14 cellular contexts compared by ENCODE assay signal in the genomic region with DNA sequence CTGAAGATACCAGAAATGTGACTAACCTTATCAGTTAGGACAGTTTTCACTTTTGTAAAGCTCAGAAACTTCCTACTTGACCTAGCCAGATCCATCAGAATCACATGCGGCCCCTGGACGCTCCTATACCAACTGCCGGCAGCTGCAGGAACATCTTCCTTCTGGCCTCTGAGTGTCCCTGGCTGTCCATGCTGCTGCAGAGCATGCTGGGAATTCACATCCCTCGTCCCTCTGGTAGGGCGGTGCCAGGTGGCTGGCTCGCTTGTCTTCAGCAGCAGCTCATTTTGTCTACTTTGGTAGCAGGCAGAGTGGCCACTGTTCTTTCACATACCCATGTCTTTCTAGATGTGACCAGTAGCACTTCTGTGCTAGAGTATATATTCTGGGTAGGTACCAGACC. TPM values are rescaled to one million over a fixed set of nuclear protein-coding genes. Genes with fewer than 3 reads are reported as not detected.
DNase-seq lines count a peak whose midpoint lies in the region; ATAC-seq, FAIRE-seq and TF ChIP-seq lines count a peak whose summit lies in the region.
"Had no signal": no experiment of that assay in that cellular context is flagged by ENCODE, and none has a peak within 500 bp of the region (broad histone marks: within the 10 kb centered on the region; RNA-seq: fewer than 3 reads in every experiment).

No MANE protein-coding gene starts in this region.

- no peak for ATAC-seq in activated naive CD8-positive, alpha-beta T cell treated with anti-CD3 and anti-CD28 coated beads, Interleukin-2, amount 50 U/mL, for 24 hours
- ATAC-seq in right cardiac atrium, result peak; percentile 20 to 25
- ATAC-seq in HG03108 (IDR thresholded peaks at IDR 0.05; ENCODE audit: unreplicated experiment), result no peak
- no peak for ATAC-seq in GM21528 (IDR thresholded peaks at IDR 0.05; ENCODE audit: low FRiP score, unreplicated experiment)

- no peak overlapping the region for H3K9ac ChIP-seq in endodermal cell (ENCODE audit: extremely low read depth, low read length, poor library complexity, severe bottlenecking)

- H3K9me3 ChIP-seq in endodermal cell (ENCODE audit: control insufficient read depth, low read length), result no peaks in the 10 kb centered on the region
- no peaks in the 10 kb centered on the region for H3K9me3 ChIP-seq in right cardiac atrium (ENCODE audit: control insufficient read depth, low read length)
- no peaks in the 10 kb centered on the region for H3K9me3 ChIP-seq in tibial nerve
- H3K9me3 ChIP-seq: Peyer's patch had no signal

- peaks cover 1% of the 10 kb centered on the region for H3K36me3 Mint-ChIP-seq in activated naive CD8-positive, alpha-beta T cell treated with anti-CD3 and anti-CD28 coated beads for 36 hours
- H3K36me3 Mint-ChIP-seq in activated naive CD8-positive, alpha-beta T cell treated with anti-CD3 and anti-CD28 coated beads, Interleukin-2, amount 50 U/mL, for 24 hours (ENCODE audit: low read depth), result no peaks in the 10 kb centered on the region
- no peaks in the 10 kb centered on the region for H3K36me3 Mint-ChIP-seq in endodermal cell (ENCODE audit: low read depth)

- no peaks in the 10 kb centered on the region for H3K36me3 ChIP-seq in endodermal cell (ENCODE audit: control insufficient read depth, insufficient read depth, low read length)
- no peaks in the 10 kb centered on the region for H3K36me3 ChIP-seq in tibial nerve
- H3K36me3 ChIP-seq: Peyer's patch had no signal

- no peak for DNase-seq in activated naive CD8-positive, alpha-beta T cell treated with anti-CD3 and anti-CD28 coated beads for 36 hours
- no peak for DNase-seq in activated naive CD8-positive, alpha-beta T cell treated with anti-CD3 and anti-CD28 coated beads, Interleukin-2, amount 50 U/mL, for 24 hours
- peak; percentile 37 for DNase-seq in endodermal cell
- DNase-seq in right cardiac atrium, result peak; percentile 31 to 72 (median 57)
- no peak for DNase-seq in tibial nerve (ENCODE audit: low spot score in 2 of 2)
- no peak for DNase-seq in GM12891 (ENCODE audit: insufficient read length, low spot score)
- DNase-seq: H7, Kasumi-1, NCI-H187 treated with DMSO at 0.1 percent for 48 hours, NCI-H446, Peyer's patch had no signal

- TF ChIP-seq EP300 in tibial nerve (IDR thresholded peaks at IDR 0.05), result no peak

- TF ChIP-seq CTCF in endodermal cell (conservative IDR thresholded peaks at IDR 0.05) (no peak), tibial nerve (IDR thresholded peaks at IDR 0.05) (no peak)

- no peaks in the 10 kb centered on the region for H3K9me3 Mint-ChIP-seq in activated naive CD8-positive, alpha-beta T cell treated with anti-CD3 and anti-CD28 coated beads for 36 hours
- H3K9me3 Mint-ChIP-seq in activated naive CD8-positive, alpha-beta T cell treated with anti-CD3 and anti-CD28 coated beads, Interleukin-2, amount 50 U/mL, for 24 hours, result no peaks in the 10 kb centered on the region
- H3K9me3 Mint-ChIP-seq in endodermal cell, result no peaks in the 10 kb centered on the region

- TF ChIP-seq POLR2A in tibial nerve (IDR thresholded peaks at IDR 0.05) (no peak), GM12891 (IDR thresholded peaks at IDR 0.05; ENCODE audit: low read depth, low read length) (no peak)

- FAIRE-seq in GM12891 (lab: Jason Lieb, UNC), result no peak
- FAIRE-seq: A204.1 had no signal

- H3K27ac Mint-ChIP-seq in activated naive CD8-positive, alpha-beta T cell treated with anti-CD3 and anti-CD28 coated beads for 36 hours, result peak overlapping the region; percentile 18
- no peak overlapping the region for H3K27ac Mint-ChIP-seq in activated naive CD8-positive, alpha-beta T cell treated with anti-CD3 and anti-CD28 coated beads, Interleukin-2, amount 50 U/mL, for 24 hours
- no peak overlapping the region for H3K27ac Mint-ChIP-seq in endodermal cell

- H3K4me3 ChIP-seq in endodermal cell (ENCODE audit: low read length), result no peak overlapping the region
- no peak overlapping the region for H3K4me3 ChIP-seq in right cardiac atrium (ENCODE audit: low read length)
- no peak overlapping the region for H3K4me3 ChIP-seq in tibial nerve
- H3K4me3 ChIP-seq: Peyer's patch had no signal

- 92 to 98% methylated on average over 6 of the region's 6 CpGs for WGBS in endodermal cell (ENCODE audit: insufficient coverage in 1 of 2, insufficient read length in 1 of 2), 2 experiments
- 77% methylated on average over 6 of the region's 6 CpGs for WGBS in right cardiac atrium
- 66 to 72% methylated on average over 6 of the region's 6 CpGs for WGBS in tibial nerve, 2 donors

- H3K4me1 Mint-ChIP-seq in activated naive CD8-positive, alpha-beta T cell treated with anti-CD3 and anti-CD28 coated beads for 36 hours, result peaks cover 5% of the 10 kb centered on the region
- no peaks in the 10 kb centered on the region for H3K4me1 Mint-ChIP-seq in activated naive CD8-positive, alpha-beta T cell treated with anti-CD3 and anti-CD28 coated beads, Interleukin-2, amount 50 U/mL, for 24 hours
- H3K4me1 Mint-ChIP-seq in endodermal cell, result peaks cover 42% of the 10 kb centered on the region

- H3K27me3 ChIP-seq in endodermal cell (ENCODE audit: control insufficient read depth, insufficient read depth, low read length, poor library complexity, severe bottlenecking) (no peaks in the 10 kb centered on the region), right cardiac atrium (ENCODE audit: control insufficient read depth, insufficient read depth) (no peaks in the 10 kb centered on the region), tibial nerve (no peaks in the 10 kb centered on the region)
- H3K27me3 ChIP-seq: Peyer's patch had no signal

- intact Hi-C loops in right cardiac atrium (cut with DNase I), result loop anchor here in 2 of 4 donors (5.0 kb wide), 1 partner anchor 34 kb away; no protein-coding TSS in a partner anchor

- H3K27me3 Mint-ChIP-seq in activated naive CD8-positive, alpha-beta T cell treated with anti-CD3 and anti-CD28 coated beads for 36 hours, result no peaks in the 10 kb centered on the region
- H3K27me3 Mint-ChIP-seq in activated naive CD8-positive, alpha-beta T cell treated with anti-CD3 and anti-CD28 coated beads, Interleukin-2, amount 50 U/mL, for 24 hours, result no peaks in the 10 kb centered on the region
- H3K27me3 Mint-ChIP-seq in endodermal cell (ENCODE audit: insufficient read depth), result peaks cover 18% of the 10 kb centered on the region

- H3K27ac ChIP-seq in endodermal cell (ENCODE audit: low read depth, low read length) (no peak overlapping the region), right cardiac atrium (ENCODE audit: low read length) (no peak overlapping the region), tibial nerve (peak overlapping the region in 3 of 4 donors; percentile 9 to 34 (median 9))

- no peak overlapping the region for H3K4me3 Mint-ChIP-seq in activated naive CD8-positive, alpha-beta T cell treated with anti-CD3 and anti-CD28 coated beads for 36 hours
- H3K4me3 Mint-ChIP-seq in activated naive CD8-positive, alpha-beta T cell treated with anti-CD3 and anti-CD28 coated beads, Interleukin-2, amount 50 U/mL, for 24 hours, result no peak overlapping the region
- H3K4me3 Mint-ChIP-seq in endodermal cell, result no peak overlapping the region

- H3K4me1 ChIP-seq in endodermal cell (ENCODE audit: control insufficient read depth, insufficient read depth, low read length), result peaks cover 3% of the 10 kb centered on the region
- H3K4me1 ChIP-seq in right cardiac atrium (ENCODE audit: control insufficient read depth, insufficient read depth, low read length), result no peaks in the 10 kb centered on the region
- peaks cover 0 to 47% (median 24%) of the 10 kb centered on the region in 4 donors for H3K4me1 ChIP-seq in tibial nerve

TF ChIP-seq in GM12891, 5 proteins besides CTCF, POLR2A, EP300 and RAD21:
- TF ChIP-seq POU2F2 (IDR thresholded peaks at IDR 0.05; ENCODE audit: low read depth, low read length), result no peak
- TF ChIP-seq TAF1 (IDR thresholded peaks at IDR 0.05; ENCODE audit: low read depth, low read length), result no peak
- TF ChIP-seq SPI1 (IDR thresholded peaks at IDR 0.05; ENCODE audit: low read depth, low read length), result no peak
- TF ChIP-seq POLR2AphosphoS5 (IDR thresholded peaks at IDR 0.05; ENCODE audit: low read depth, low read length), result no peak
- TF ChIP-seq PAX5 (IDR thresholded peaks at IDR 0.05; ENCODE audit: insufficient read depth, low read length, severe bottlenecking), result no peak
TF ChIP-seq in GM12891: peak in this region for 0.

RNA-seq across cellular contexts. Expression of a gene that starts 34.4 kb away (rescaled TPM):
- 1 to 10 TPM; 1.3 to 2.3 TPM for total RNA-seq in activated naive CD8-positive, alpha-beta T cell treated with anti-CD3 and anti-CD28 coated beads for 36 hours
- total RNA-seq in endodermal cell (1 to 10 TPM; 6.9 to 9.8 TPM), right cardiac atrium (1 to 10 TPM; 2.2 to 2.8 (median 2.5) TPM), tibial nerve (1 to 10 TPM; 4.8 to 5.9 (median 5.3) TPM)
- polyA plus RNA-seq in endodermal cell (2013, experiment 1 of 2), result 6.6 TPM
- 5.7 TPM for polyA plus RNA-seq in endodermal cell (2013, experiment 2 of 2)
- polyA plus RNA-seq in right cardiac atrium, result 1.6 TPM
- polyA plus RNA-seq in GM12891 (2012; ENCODE audit: low read depth, missing spikeins), result 1.7 TPM

Comparison
In these comparisons a context has a peak if more than half of its experiments do, and no peak if none do; other contexts are left out.
1. DNase-seq: peak in endodermal cell (single experiment) and right cardiac atrium (3 of 3); none in activated naive CD8-positive, alpha-beta T cell treated with anti-CD3 and anti-CD28 coated beads for 36 hours (single experiment), activated naive CD8-positive, alpha-beta T cell treated with anti-CD3 and anti-CD28 coated beads, Interleukin-2, amount 50 U/mL, for 24 hours (single experiment), tibial nerve (0 of 2) and GM12891 (single experiment).
2. ATAC-seq: peak in right cardiac atrium (2 of 2); none in activated naive CD8-positive, alpha-beta T cell treated with anti-CD3 and anti-CD28 coated beads, Interleukin-2, amount 50 U/mL, for 24 hours (single experiment), HG03108 (single experiment) and GM21528 (single experiment).
3. H3K27ac ChIP-seq: peak in tibial nerve (3 of 4); none in endodermal cell (single experiment) and right cardiac atrium (single experiment).